7 cellular contexts compared by ENCODE assay signal in the genomic region with DNA sequence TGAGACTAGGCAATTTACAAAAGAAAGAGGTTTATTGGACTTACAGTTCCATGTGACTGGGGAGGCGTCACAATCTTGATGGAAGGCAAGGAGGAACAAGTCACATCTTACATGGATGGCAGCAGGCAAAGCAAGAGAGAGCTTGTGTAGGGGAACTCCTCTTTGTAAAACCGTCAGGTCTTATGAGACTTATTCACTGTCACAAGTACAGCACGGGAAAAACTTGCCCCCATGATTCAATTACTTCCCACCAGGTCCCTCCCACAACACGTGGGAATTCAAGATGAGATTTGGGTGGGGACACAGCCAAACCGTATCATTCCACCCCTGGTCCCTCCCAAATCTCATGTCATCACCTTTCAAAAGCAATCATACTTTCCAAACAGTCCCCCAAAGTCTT.
DNase-seq lines count a peak whose midpoint lies in the region; ATAC-seq and TF ChIP-seq lines count a peak whose summit lies in the region.
"Not testable (repeated sequence)": the region's sequence is repeated elsewhere in the genome, so short reads cannot be mapped to it uniquely, and the experiment has no call there.

No MANE protein-coding gene starts in this region.

- not testable (repeated sequence) for H3K4me3 Mint-ChIP-seq in activated CD8-positive, alpha-beta T cell treated with anti-CD3 and anti-CD28 coated beads for 36 hours; memory B cell
- H3K4me3 Mint-ChIP-seq in endothelial cell (ENCODE audit: unreplicated experiment): peak overlapping the region; percentile 28

- not testable (repeated sequence) for H3K27ac ChIP-seq in HEK293 (ENCODE audit: extremely low read depth, low read depth, low read length); sigmoid colon
- H3K27ac ChIP-seq in SJSA1: peak overlapping the region; percentile 41
- H3K27ac ChIP-seq in brain microvascular endothelial cell: peak overlapping the region; percentile 82

- H3K27me3 ChIP-seq in SJSA1 (replicated peaks); brain microvascular endothelial cell (replicated peaks); sigmoid colon: not testable (repeated sequence)

- not testable (repeated sequence) for TF ChIP-seq EP300 in sigmoid colon (IDR thresholded peaks at IDR 0.05)

- in situ Hi-C loops in brain microvascular endothelial cell (cut with HindIII; ENCODE audit: low pct_ligation_motif_present, low sequenced_read_pairs): not testable (repeated sequence)

- not testable (repeated sequence) for H3K36me3 Mint-ChIP-seq in activated CD8-positive, alpha-beta T cell treated with anti-CD3 and anti-CD28 coated beads for 36 hours (ENCODE audit: low read depth)
- H3K36me3 Mint-ChIP-seq in endothelial cell (ENCODE audit: low read depth, unreplicated experiment) (peaks cover 43% of the 10 kb centered on the region), memory B cell (peaks cover 53% of the 10 kb centered on the region)

- H3K36me3 ChIP-seq in HEK293 (ENCODE audit: control insufficient read depth in 2 of 2, insufficient read depth in 1 of 2, low read length in 2 of 2); sigmoid colon: not testable (repeated sequence)
- H3K36me3 ChIP-seq in SJSA1: peaks cover 39% of the 10 kb centered on the region
- H3K36me3 ChIP-seq in brain microvascular endothelial cell (replicated peaks): peaks cover 20% of the 10 kb centered on the region

- peak overlapping the region; percentile 75 for H3K27ac Mint-ChIP-seq in activated CD8-positive, alpha-beta T cell treated with anti-CD3 and anti-CD28 coated beads for 36 hours
- H3K27ac Mint-ChIP-seq in endothelial cell (ENCODE audit: unreplicated experiment): not testable (repeated sequence)
- H3K27ac Mint-ChIP-seq in memory B cell: peak overlapping the region; percentile 56

- TF ChIP-seq CTCF in HEK293 (tag by site-specific recombination; IDR thresholded peaks at IDR 0.05); activated CD8-positive, alpha-beta T cell treated with anti-CD3 and anti-CD28 coated beads for 36 hours (IDR thresholded peaks at IDR 0.05); brain microvascular endothelial cell (IDR thresholded peaks at IDR 0.05; ENCODE audit: low read depth, low read length, missing control alignments); endothelial cell (IDR thresholded peaks at IDR 0.05; ENCODE audit: unreplicated experiment); sigmoid colon (IDR thresholded peaks at IDR 0.05): not testable (repeated sequence)

- 87 to 91% methylated on average over 5 of the region's 5 CpGs for WGBS in sigmoid colon, 2 donors

- CTCF ChIA-PET in HEK293 (lab: Yijun Ruan, JAX): interaction anchor here (0.6 kb wide), 1 partner anchor 12 kb away, joined by 3 read pairs; no protein-coding TSS in a partner anchor
- CTCF ChIA-PET in activated CD8-positive, alpha-beta T cell treated with anti-CD3 and anti-CD28 coated beads for 36 hours (lab: Charles Lee): interaction anchor here (1.1 to 2.0 kb wide), 2 partner anchors 36 to 213 kb away, joined by 4 to 8 read pairs; no protein-coding TSS in a partner anchor

- intact Hi-C loops in activated CD8-positive, alpha-beta T cell treated with anti-CD3 and anti-CD28 coated beads for 36 hours (cut with micrococcal nuclease): not testable (repeated sequence)
- intact Hi-C loops in sigmoid colon (cut with DNase I): loop anchor here (5.0 kb wide), 1 partner anchor 146 kb away; a partner anchor contains a TSS

- H3K4me1 ChIP-seq in HEK293 (ENCODE audit: control insufficient read depth, insufficient read depth, low read length) (peaks cover 11% of the 10 kb centered on the region), SJSA1 (replicated peaks) (peaks cover 34% of the 10 kb centered on the region), sigmoid colon (peaks cover 0 to 32% (median 30%) of the 10 kb centered on the region in 4 donors)

- not testable (repeated sequence) for ATAC-seq in activated CD8-positive, alpha-beta T cell treated with anti-CD3 and anti-CD28 coated beads for 36 hours; memory B cell (ENCODE audit: low read depth)

- not testable (repeated sequence) for H3K4me3 ChIP-seq in HEK293 (ENCODE audit: low read depth, low read length); SJSA1; brain microvascular endothelial cell (ENCODE audit: low read depth, low read length); sigmoid colon

- POLR2A ChIA-PET in HEK293 (lab: Yijun Ruan, JAX): not testable (repeated sequence)
- POLR2A ChIA-PET in activated CD8-positive, alpha-beta T cell treated with anti-CD3 and anti-CD28 coated beads for 36 hours (lab: Charles Lee): interaction anchor here (1.9 kb wide), 1 partner anchor 10 kb away, joined by 6 read pairs; no protein-coding TSS in a partner anchor

- TF ChIP-seq POLR2A in sigmoid colon (IDR thresholded peaks at IDR 0.05): not testable (repeated sequence)

- not testable (repeated sequence) for DNase-seq in SJSA1 (ENCODE audit: low read depth in 1 of 2, low spot score in 2 of 2); activated CD8-positive, alpha-beta T cell treated with anti-CD3 and anti-CD28 coated beads for 36 hours; brain microvascular endothelial cell; endothelial cell (ENCODE audit: low spot score); memory B cell (ENCODE audit: low spot score in 2 of 2)
- peak; percentile 15 for DNase-seq in sigmoid colon

- not testable (repeated sequence) for H3K9me3 Mint-ChIP-seq in activated CD8-positive, alpha-beta T cell treated with anti-CD3 and anti-CD28 coated beads for 36 hours; endothelial cell (ENCODE audit: unreplicated experiment); memory B cell

- peaks cover 27% of the 10 kb centered on the region for H3K4me1 Mint-ChIP-seq in activated CD8-positive, alpha-beta T cell treated with anti-CD3 and anti-CD28 coated beads for 36 hours (ENCODE audit: low read depth)
- H3K4me1 Mint-ChIP-seq in endothelial cell (ENCODE audit: unreplicated experiment): peaks cover 50% of the 10 kb centered on the region
- not testable (repeated sequence) for H3K4me1 Mint-ChIP-seq in memory B cell

- not testable (repeated sequence) for H3K9me3 ChIP-seq in HEK293 (ENCODE audit: control insufficient read depth, insufficient read depth, low read depth, low read length); SJSA1 (replicated peaks); sigmoid colon

- not testable (repeated sequence) for H3K27me3 Mint-ChIP-seq in activated CD8-positive, alpha-beta T cell treated with anti-CD3 and anti-CD28 coated beads for 36 hours; endothelial cell (ENCODE audit: unreplicated experiment); memory B cell

TF ChIP-seq in HEK293, 187 proteins besides CTCF, POLR2A, EP300 and RAD21:
- 0 out of 2 replicates have a peak, but pooled peaks have one; percentile 15 for TF ChIP-seq ZFHX2 (tag by site-specific recombination; conservative IDR thresholded peaks at IDR 0.05)
